ENCODE assay signal across 26 cellular contexts in genomic region chr16:66856801-66857200, GRCh38. TPM values are rescaled to one million over a fixed set of nuclear protein-coding genes. Genes with fewer than 3 reads are reported as not detected.
DNase-seq lines count a peak whose midpoint lies in the region; ATAC-seq, FAIRE-seq and TF ChIP-seq lines count a peak whose summit lies in the region.
"Had no signal": no experiment of that assay in that cellular context is flagged by ENCODE, and none has a peak within 500 bp of the region (broad histone marks: within the 10 kb centered on the region; RNA-seq: fewer than 3 reads in every experiment).

No MANE protein-coding gene starts in this region.

- H3K4me2 ChIP-seq in K562 (ENCODE audit: insufficient read depth, low read length), result no peak overlapping the region
- H3K4me2 ChIP-seq: BLaER1, GM23338 had no signal

- TF ChIP-seq RAD21 in K562 (CRISPR knock-in tag; conservative IDR thresholded peaks at IDR 0.05 in 1 of 2, IDR thresholded peaks at IDR 0.05 in 1 of 2), result no peak

- H3K4me3 ChIP-seq in K562, result no peak overlapping the region
- H3K4me3 ChIP-seq: BLaER1, GM23338 had no signal

- H3K9me3 ChIP-seq in K562 (replicated peaks; ENCODE audit: control insufficient read depth, insufficient read depth, low read depth, low read length), result no peaks in the 10 kb centered on the region
- H3K9me3 ChIP-seq: BLaER1 had no signal

- CTCF ChIA-PET in K562 (lab: Yijun Ruan, JAX; ENCODE audit: low intra/inter-chr PET ratio), result no interaction called here

- H3K27me3 ChIP-seq in K562 (ENCODE audit: control insufficient read depth in 2 of 2, insufficient read depth in 2 of 2, low read length in 2 of 2), result no peaks in the 10 kb centered on the region; a peak in 1 of 5 replicates
- H3K27me3 ChIP-seq: BLaER1 had no signal

- no peak overlapping the region for H3K27ac ChIP-seq in K562 (ENCODE audit: extremely low read depth, low read depth, low read length)
- H3K27ac ChIP-seq: BLaER1, HL-60 had no signal

- H3K9ac ChIP-seq in K562 (ENCODE audit: insufficient read depth in 1 of 2, low read depth in 2 of 2, low read length in 2 of 2), result no peak overlapping the region
- H3K9ac ChIP-seq: BLaER1 had no signal

- no peak for TF ChIP-seq POLR2A in K562 (conservative IDR thresholded peaks at IDR 0.05)

- in situ Hi-C loops in K562 (cut with MboI), result no loop called here

- DNase-seq in activated CD4-positive, alpha-beta T cell treated with anti-CD3 and anti-CD28 coated beads, Interleukin-2, amount 10 ng/mL, durations not matched to agents 24 days and 14 days, result no peak
- no peak for DNase-seq in activated CD4-positive, alpha-beta T cell treated with anti-CD3 and anti-CD28 coated beads for 1 hour
- peak in 2 of 4 experiments; percentile 3 to 6 for DNase-seq in K562 (ENCODE audit: extremely low read depth in 1 of 4, low spot score in 3 of 4)
- DNase-seq in posterior vena cava (ENCODE audit: low spot score), result peak; percentile 68
- no peak for DNase-seq in SHP77 (lab: John Stamatoyannopoulos, UW)
- no peak for DNase-seq in GM10266 (ENCODE audit: extremely low spot score)
- no peak for DNase-seq in ecto neural progenitor cell (ENCODE audit: low spot score)
- DNase-seq: 8988T; Calu3; CD4-positive, alpha-beta memory T cell; DMS53; DND-41; EL; HFFc6 had no signal

- H3K36me3 ChIP-seq in K562 (ENCODE audit: control insufficient read depth, insufficient read depth, low read length), result no peaks in the 10 kb centered on the region
- H3K36me3 ChIP-seq: BLaER1 had no signal

- ATAC-seq in K562, result peak; percentile 22; the same call in 1 of the 3 replicates
- ATAC-seq: GM23338, HCT116 had no signal

- intact Hi-C loops in activated CD4-positive, alpha-beta T cell treated with anti-CD3 and anti-CD28 coated beads, Interleukin-2, amount 10 ng/mL, durations not matched to agents 24 days and 14 days (cut with micrococcal nuclease), result no loop called here
- intact Hi-C loops in K562 (cut with micrococcal nuclease) (no loop called here), posterior vena cava (cut with DNase I) (loop anchor here in 1 of 2 donors (10.0 kb wide), 1 partner anchor 122 kb away; no protein-coding TSS in a partner anchor)

- no peaks in the 10 kb centered on the region for H3K36me3 Mint-ChIP-seq in activated CD4-positive, alpha-beta T cell treated with anti-CD3 and anti-CD28 coated beads, Interleukin-2, amount 10 ng/mL, durations not matched to agents 24 days and 14 days (ENCODE audit: low read depth)
- H3K36me3 Mint-ChIP-seq: CD14-positive monocyte; CD4-positive, alpha-beta memory T cell had no signal

- peak overlapping the region; percentile 4 for H3K27ac Mint-ChIP-seq in activated CD4-positive, alpha-beta T cell treated with anti-CD3 and anti-CD28 coated beads, Interleukin-2, amount 10 ng/mL, durations not matched to agents 24 days and 14 days
- H3K27ac Mint-ChIP-seq: CD14-positive monocyte, GM23338, HFFc6 had no signal

- no peaks in the 10 kb centered on the region for H3K9me3 Mint-ChIP-seq in activated CD4-positive, alpha-beta T cell treated with anti-CD3 and anti-CD28 coated beads, Interleukin-2, amount 10 ng/mL, durations not matched to agents 24 days and 14 days
- H3K9me3 Mint-ChIP-seq: CD4-positive, alpha-beta memory T cell; GM23338; HFFc6 had no signal

- BruUV-seq in K562 (replicated peaks; lab: Mats Ljungman, UMichigan), result no TSS peak

- no peaks in the 10 kb centered on the region for H3K4me1 Mint-ChIP-seq in activated CD4-positive, alpha-beta T cell treated with anti-CD3 and anti-CD28 coated beads, Interleukin-2, amount 10 ng/mL, durations not matched to agents 24 days and 14 days
- H3K4me1 Mint-ChIP-seq: CD4-positive, alpha-beta memory T cell; GM23338 had no signal

- H3K4me3 Mint-ChIP-seq in activated CD4-positive, alpha-beta T cell treated with anti-CD3 and anti-CD28 coated beads, Interleukin-2, amount 10 ng/mL, durations not matched to agents 24 days and 14 days, result no peak overlapping the region
- H3K4me3 Mint-ChIP-seq: CD14-positive monocyte; CD4-positive, alpha-beta memory T cell; GM23338; HFFc6 had no signal

- H2AFZ ChIP-seq in K562 (ENCODE audit: low read depth, low read length), result no peak overlapping the region
- H2AFZ ChIP-seq: GM23338 had no signal

- no peak for TF ChIP-seq CTCF in K562 (IDR thresholded peaks at IDR 0.05 in 2 of 3, conservative IDR thresholded peaks at IDR 0.05 in 1 of 3; ENCODE audit: insufficient read depth in 2 of 3, low read depth in 1 of 3, low read length in 3 of 3)
- TF ChIP-seq CTCF in GM10266 (IDR thresholded peaks at IDR 0.05; ENCODE audit: control insufficient read depth, insufficient read depth, low read depth, missing control alignments), result no peak

- H3K9me1 ChIP-seq in K562 (ENCODE audit: control insufficient read depth, insufficient read depth, low read length), result no peaks in the 10 kb centered on the region

- no peaks in the 10 kb centered on the region for H4K20me1 ChIP-seq in K562 (replicated peaks; ENCODE audit: control insufficient read depth, insufficient read depth, low read length)
- H4K20me1 ChIP-seq: BLaER1 had no signal

- FAIRE-seq in K562 (lab: Jason Lieb, UNC), result no peak
- FAIRE-seq: GM12891, GM19239, H54 had no signal

- 33% methylated on average over 2 of the region's 2 CpGs for WGBS in K562 (ENCODE audit: insufficient coverage, low coverage, missing lambda C conversion rate)

- H3K4me1 ChIP-seq in K562 (replicated peaks in 1 of 2; ENCODE audit: control insufficient read depth in 2 of 2, insufficient read depth in 2 of 2, low read length in 2 of 2), result peaks cover 0 to 3% of the 10 kb centered on the region in 2 experiments; a peak in 1 of 5 replicates

- POLR2A ChIA-PET in K562 (lab: Yijun Ruan, JAX), result interaction anchor here (0.5 to 0.9 kb wide), 5 partner anchors 24 to 447 kb away, joined by 3 to 5 read pairs (median 3); partner anchors contain the start of gene PDP2

- peaks cover 1% of the 10 kb centered on the region for H3K27me3 Mint-ChIP-seq in activated CD4-positive, alpha-beta T cell treated with anti-CD3 and anti-CD28 coated beads, Interleukin-2, amount 10 ng/mL, durations not matched to agents 24 days and 14 days
- H3K27me3 Mint-ChIP-seq: CD4-positive, alpha-beta memory T cell had no signal

- no peaks in the 10 kb centered on the region for H3K79me2 ChIP-seq in K562 (ENCODE audit: control insufficient read depth, insufficient read depth, low read length)

- TF ChIP-seq EP300 in K562 (IDR thresholded peaks at IDR 0.05; ENCODE audit: low read length), result no peak

RNA-seq across cellular contexts. Expression of gene CA7, which starts 12.6 kb away (rescaled TPM):
- total RNA-seq in activated CD4-positive, alpha-beta T cell treated with anti-CD3 and anti-CD28 coated beads, Interleukin-2, amount 10 ng/mL, durations not matched to agents 24 days and 14 days, result 0.28 and 0.56 TPM in 2 replicates
- not detected in 2 replicates for total RNA-seq in K562 (2011; cell fraction: chromatin; rRNA removed; ENCODE audit: low replicate concordance)
- not detected in 2 replicates for total RNA-seq in K562 (2011; cell fraction: nucleolus; rRNA removed)
- not detected in 2 replicates for total RNA-seq in K562 (2011; cell fraction: nucleoplasm; rRNA removed)
- total RNA-seq in K562 (2014; rRNA removed), result 0.24 TPM in 1 of 2 replicates, not detected in the other
- total RNA-seq in K562 (2014; rRNA removed; fragmentation: Illumina TruSeq; extraction: Trizol), result not detected in 2 replicates
- total RNA-seq in K562 (2015; rRNA removed; fragmentation: Illumina TruSeq; extraction: Trizol), result not detected in 2 replicates
- not detected in 2 replicates for total RNA-seq in K562 (2021)
- polyA plus RNA-seq in K562 (2011; rRNA removed), result 0.06 TPM in 1 of 2 replicates, not detected in the other
- polyA plus RNA-seq in K562 (2011; cell fraction: cytosol; rRNA removed), result 0.10 and 0.60 TPM in 2 replicates
- 0.13 TPM in 1 of 2 replicates, not detected in the other for polyA plus RNA-seq in K562 (2011; cell fraction: nucleus; rRNA removed)
- polyA plus RNA-seq in K562 (2012), result 0.08 and 0.09 TPM in 2 replicates
- polyA plus RNA-seq in K562 (2014; fragmentation: Illumina TruSeq; extraction: Trizol), result 0.07 TPM in 1 of 2 replicates, not detected in the other
- polyA plus RNA-seq in K562 (2014; fragmentation: Nextera tagmentation; extraction: Ambion mirVana), result under 1 TPM in 1 of 2 experiments, not detected in 1; 0.03 TPM
- 0.05 TPM in 1 of 2 replicates, not detected in the other for polyA plus RNA-seq in K562 (2014; rRNA removed)
- 0.21 TPM in 1 of 2 replicates, not detected in the other for polyA minus RNA-seq in K562 (2011; rRNA and poly(A)+ RNA removed)
- polyA minus RNA-seq in K562 (2011; cell fraction: cytosol; rRNA and poly(A)+ RNA removed), result not detected in 2 replicates
- not detected in 2 replicates for polyA minus RNA-seq in K562 (2011; cell fraction: nucleus; rRNA and poly(A)+ RNA removed)
- not detected for total RNA-seq in posterior vena cava
- total RNA-seq: A673; Calu3; CD4-positive, alpha-beta memory T cell; G401; HFFc6; HT1080 had no signal
- polyA plus RNA-seq: AG04450; CD14-positive monocyte; CD4-positive, alpha-beta memory T cell had no signal

RNA-seq across cellular contexts. Expression of gene PDP2, which starts 23.5 kb away (rescaled TPM):
- total RNA-seq in activated CD4-positive, alpha-beta T cell treated with anti-CD3 and anti-CD28 coated beads, Interleukin-2, amount 10 ng/mL, durations not matched to agents 24 days and 14 days, result 48.0 and 51.8 TPM in 2 replicates
- 44.7 and 44.9 TPM in 2 replicates for total RNA-seq in K562 (2011; cell fraction: chromatin; rRNA removed; ENCODE audit: low replicate concordance)
- 21.3 and 22.0 TPM in 2 replicates for total RNA-seq in K562 (2011; cell fraction: nucleolus; rRNA removed)
- total RNA-seq in K562 (2011; cell fraction: nucleoplasm; rRNA removed), result 27.4 and 39.0 TPM in 2 replicates
- 5.5 and 6.7 TPM in 2 replicates for total RNA-seq in K562 (2014; rRNA removed)
- 7.2 and 8.3 TPM in 2 replicates for total RNA-seq in K562 (2014; rRNA removed; fragmentation: Illumina TruSeq; extraction: Trizol)
- total RNA-seq in K562 (2015; rRNA removed; fragmentation: Illumina TruSeq; extraction: Trizol), result 5.8 and 6.7 TPM in 2 replicates
- 17.7 and 18.5 TPM in 2 replicates for total RNA-seq in K562 (2021)
- 24.3 and 28.6 TPM in 2 replicates for polyA plus RNA-seq in K562 (2011; rRNA removed)
- polyA plus RNA-seq in K562 (2011; cell fraction: cytosol; rRNA removed), result 13.0 and 18.7 TPM in 2 replicates
- 14.8 and 18.4 TPM in 2 replicates for polyA plus RNA-seq in K562 (2011; cell fraction: nucleus; rRNA removed)
- polyA plus RNA-seq in K562 (2012), result 5.3 and 7.2 TPM in 2 replicates
- 11.4 and 15.8 TPM in 2 replicates for polyA plus RNA-seq in K562 (2014; fragmentation: Illumina TruSeq; extraction: Trizol)
- 1 to 10 TPM; 2.5 to 4.2 TPM for polyA plus RNA-seq in K562 (2014; fragmentation: Nextera tagmentation; extraction: Ambion mirVana)
- polyA plus RNA-seq in K562 (2014; rRNA removed), result 8.3 and 8.7 TPM in 2 replicates
- 41.5 and 46.7 TPM in 2 replicates for polyA minus RNA-seq in K562 (2011; rRNA and poly(A)+ RNA removed)
- polyA minus RNA-seq in K562 (2011; cell fraction: cytosol; rRNA and poly(A)+ RNA removed), result 15.2 and 19.5 TPM in 2 replicates
- 10.0 and 16.6 TPM in 2 replicates for polyA minus RNA-seq in K562 (2011; cell fraction: nucleus; rRNA and poly(A)+ RNA removed)
- 1 to 10 TPM; 5.0 to 5.5 TPM for total RNA-seq in posterior vena cava
- polyA plus RNA-seq: CD14-positive monocyte had no signal

RNA-seq across cellular contexts. Expression of gene NAE1, which starts 26.0 kb away (rescaled TPM):
- 118 and 125 TPM in 2 replicates for total RNA-seq in activated CD4-positive, alpha-beta T cell treated with anti-CD3 and anti-CD28 coated beads, Interleukin-2, amount 10 ng/mL, durations not matched to agents 24 days and 14 days
- total RNA-seq in K562 (2011; cell fraction: chromatin; rRNA removed; ENCODE audit: low replicate concordance), result 98.8 and 294 TPM in 2 replicates
- 65.5 and 71.3 TPM in 2 replicates for total RNA-seq in K562 (2011; cell fraction: nucleolus; rRNA removed)
- total RNA-seq in K562 (2011; cell fraction: nucleoplasm; rRNA removed), result 135 and 180 TPM in 2 replicates
- 150 and 165 TPM in 2 replicates for total RNA-seq in K562 (2014; rRNA removed)
- 230 and 259 TPM in 2 replicates for total RNA-seq in K562 (2014; rRNA removed; fragmentation: Illumina TruSeq; extraction: Trizol)
- 174 and 190 TPM in 2 replicates for total RNA-seq in K562 (2015; rRNA removed; fragmentation: Illumina TruSeq; extraction: Trizol)
- total RNA-seq in K562 (2021), result 167 and 172 TPM in 2 replicates
- polyA plus RNA-seq in K562 (2011; rRNA removed), result 233 and 294 TPM in 2 replicates
- polyA plus RNA-seq in K562 (2011; cell fraction: cytosol; rRNA removed), result 38.2 and 71.9 TPM in 2 replicates
- 83.1 and 206 TPM in 2 replicates for polyA plus RNA-seq in K562 (2011; cell fraction: nucleus; rRNA removed)
- 109 and 119 TPM in 2 replicates for polyA plus RNA-seq in K562 (2012)
- polyA plus RNA-seq in K562 (2014; fragmentation: Illumina TruSeq; extraction: Trizol), result 164 and 203 TPM in 2 replicates
- 100 to 1,000 TPM; 257 to 275 TPM for polyA plus RNA-seq in K562 (2014; fragmentation: Nextera tagmentation; extraction: Ambion mirVana)
- 235 and 238 TPM in 2 replicates for polyA plus RNA-seq in K562 (2014; rRNA removed)
- 151 and 155 TPM in 2 replicates for polyA minus RNA-seq in K562 (2011; rRNA and poly(A)+ RNA removed)
- 37.3 and 65.9 TPM in 2 replicates for polyA minus RNA-seq in K562 (2011; cell fraction: cytosol; rRNA and poly(A)+ RNA removed)
- 67.0 and 103 TPM in 2 replicates for polyA minus RNA-seq in K562 (2011; cell fraction: nucleus; rRNA and poly(A)+ RNA removed)
- 10 to 100 TPM; 37.4 to 37.6 TPM for total RNA-seq in posterior vena cava

RNA-seq across cellular contexts. Expression of gene TERB1, which starts 55.4 kb away (rescaled TPM):
- 0.37 TPM in 1 of 2 replicates, not detected in the other for total RNA-seq in activated CD4-positive, alpha-beta T cell treated with anti-CD3 and anti-CD28 coated beads, Interleukin-2, amount 10 ng/mL, durations not matched to agents 24 days and 14 days
- total RNA-seq in K562 (2011; cell fraction: chromatin; rRNA removed; ENCODE audit: low replicate concordance), result not detected in 2 replicates
- not detected in 2 replicates for total RNA-seq in K562 (2011; cell fraction: nucleolus; rRNA removed)
- total RNA-seq in K562 (2011; cell fraction: nucleoplasm; rRNA removed), result not detected in 2 replicates
- not detected in 2 replicates for total RNA-seq in K562 (2014; rRNA removed)
- total RNA-seq in K562 (2014; rRNA removed; fragmentation: Illumina TruSeq; extraction: Trizol), result not detected in 2 replicates
- total RNA-seq in K562 (2015; rRNA removed; fragmentation: Illumina TruSeq; extraction: Trizol), result not detected in 2 replicates
- not detected in 2 replicates for total RNA-seq in K562 (2021)
- polyA plus RNA-seq in K562 (2011; rRNA removed), result not detected in 2 replicates
- not detected in 2 replicates for polyA plus RNA-seq in K562 (2011; cell fraction: cytosol; rRNA removed)
- polyA plus RNA-seq in K562 (2011; cell fraction: nucleus; rRNA removed), result 0.18 TPM in 1 of 2 replicates, not detected in the other
- polyA plus RNA-seq in K562 (2012), result not detected in 2 replicates
- polyA plus RNA-seq in K562 (2014; fragmentation: Illumina TruSeq; extraction: Trizol), result not detected in 2 replicates
- polyA plus RNA-seq in K562 (2014; fragmentation: Nextera tagmentation; extraction: Ambion mirVana), result not detected
- polyA plus RNA-seq in K562 (2014; rRNA removed), result not detected in 2 replicates
- 0.30 TPM in 1 of 2 replicates, not detected in the other for polyA minus RNA-seq in K562 (2011; rRNA and poly(A)+ RNA removed)
- not detected in 2 replicates for polyA minus RNA-seq in K562 (2011; cell fraction: cytosol; rRNA and poly(A)+ RNA removed)
- not detected in 2 replicates for polyA minus RNA-seq in K562 (2011; cell fraction: nucleus; rRNA and poly(A)+ RNA removed)
- total RNA-seq in posterior vena cava, result under 1 TPM in 1 of 2 donors, not detected in 1; 0.28 TPM
- total RNA-seq: A673, G401, GM23338, HFFc6, HT1080 had no signal
- polyA plus RNA-seq: AG04450; CD14-positive monocyte; CD4-positive, alpha-beta memory T cell; GM23338 had no signal
